Comparison of ENCODE assay signal across 1 cellular context in the genomic region with DNA sequence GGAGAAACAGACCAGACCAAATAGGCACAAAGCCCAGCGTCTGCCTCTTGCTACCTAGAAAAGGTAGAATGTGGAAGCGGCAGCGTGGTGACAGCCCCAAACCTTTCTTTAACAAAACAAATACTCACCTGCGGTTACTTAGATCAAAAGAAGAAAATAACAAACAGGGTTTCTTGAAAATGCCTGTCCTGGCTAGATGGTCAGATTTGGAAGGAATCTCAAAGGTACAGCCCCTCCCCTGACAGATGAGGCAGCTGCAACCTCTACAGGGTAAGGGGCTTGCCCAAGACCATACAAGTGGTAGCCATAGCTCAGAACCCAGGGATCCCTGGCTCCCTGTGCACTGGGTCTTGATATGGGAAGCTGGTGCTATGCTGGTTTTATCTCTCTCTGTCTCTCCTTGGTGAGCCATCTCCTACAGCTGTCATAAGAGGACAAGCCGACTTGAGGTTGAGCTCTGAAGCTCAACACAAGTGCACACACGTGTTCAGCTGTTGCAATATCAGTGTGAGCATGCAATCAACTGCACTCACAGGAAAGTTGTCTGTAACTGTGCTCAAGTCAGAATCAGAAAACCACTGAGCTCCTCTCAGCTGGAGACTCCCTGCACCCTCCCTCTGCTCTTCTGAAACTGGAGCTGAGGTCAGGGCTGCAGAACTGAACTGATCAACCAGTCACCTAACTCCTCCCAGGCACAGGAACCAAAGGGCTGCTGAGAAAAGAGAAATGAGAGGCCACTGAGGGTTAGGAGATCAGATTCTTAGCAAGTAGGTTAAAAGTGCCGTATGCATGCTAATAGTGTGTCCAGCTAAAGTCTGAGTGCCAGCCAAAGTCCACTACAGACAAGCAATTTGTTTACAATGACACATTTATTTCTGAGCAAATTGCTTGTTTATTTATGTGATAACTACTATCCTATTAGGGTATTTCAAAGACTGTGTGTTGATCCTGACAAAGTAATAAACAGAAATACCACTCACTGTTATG.
A peak's percentile ranks its signal among the peaks of the same experiment; 100 is the strongest.
TF ChIP-seq lines count a peak whose summit lies in the region.

No MANE protein-coding gene starts in this region.

TF ChIP-seq in K562, 482 proteins besides CTCF, POLR2A, EP300 and RAD21 (continued from another document and continues in another):
- TF ChIP-seq, protein P1, sequence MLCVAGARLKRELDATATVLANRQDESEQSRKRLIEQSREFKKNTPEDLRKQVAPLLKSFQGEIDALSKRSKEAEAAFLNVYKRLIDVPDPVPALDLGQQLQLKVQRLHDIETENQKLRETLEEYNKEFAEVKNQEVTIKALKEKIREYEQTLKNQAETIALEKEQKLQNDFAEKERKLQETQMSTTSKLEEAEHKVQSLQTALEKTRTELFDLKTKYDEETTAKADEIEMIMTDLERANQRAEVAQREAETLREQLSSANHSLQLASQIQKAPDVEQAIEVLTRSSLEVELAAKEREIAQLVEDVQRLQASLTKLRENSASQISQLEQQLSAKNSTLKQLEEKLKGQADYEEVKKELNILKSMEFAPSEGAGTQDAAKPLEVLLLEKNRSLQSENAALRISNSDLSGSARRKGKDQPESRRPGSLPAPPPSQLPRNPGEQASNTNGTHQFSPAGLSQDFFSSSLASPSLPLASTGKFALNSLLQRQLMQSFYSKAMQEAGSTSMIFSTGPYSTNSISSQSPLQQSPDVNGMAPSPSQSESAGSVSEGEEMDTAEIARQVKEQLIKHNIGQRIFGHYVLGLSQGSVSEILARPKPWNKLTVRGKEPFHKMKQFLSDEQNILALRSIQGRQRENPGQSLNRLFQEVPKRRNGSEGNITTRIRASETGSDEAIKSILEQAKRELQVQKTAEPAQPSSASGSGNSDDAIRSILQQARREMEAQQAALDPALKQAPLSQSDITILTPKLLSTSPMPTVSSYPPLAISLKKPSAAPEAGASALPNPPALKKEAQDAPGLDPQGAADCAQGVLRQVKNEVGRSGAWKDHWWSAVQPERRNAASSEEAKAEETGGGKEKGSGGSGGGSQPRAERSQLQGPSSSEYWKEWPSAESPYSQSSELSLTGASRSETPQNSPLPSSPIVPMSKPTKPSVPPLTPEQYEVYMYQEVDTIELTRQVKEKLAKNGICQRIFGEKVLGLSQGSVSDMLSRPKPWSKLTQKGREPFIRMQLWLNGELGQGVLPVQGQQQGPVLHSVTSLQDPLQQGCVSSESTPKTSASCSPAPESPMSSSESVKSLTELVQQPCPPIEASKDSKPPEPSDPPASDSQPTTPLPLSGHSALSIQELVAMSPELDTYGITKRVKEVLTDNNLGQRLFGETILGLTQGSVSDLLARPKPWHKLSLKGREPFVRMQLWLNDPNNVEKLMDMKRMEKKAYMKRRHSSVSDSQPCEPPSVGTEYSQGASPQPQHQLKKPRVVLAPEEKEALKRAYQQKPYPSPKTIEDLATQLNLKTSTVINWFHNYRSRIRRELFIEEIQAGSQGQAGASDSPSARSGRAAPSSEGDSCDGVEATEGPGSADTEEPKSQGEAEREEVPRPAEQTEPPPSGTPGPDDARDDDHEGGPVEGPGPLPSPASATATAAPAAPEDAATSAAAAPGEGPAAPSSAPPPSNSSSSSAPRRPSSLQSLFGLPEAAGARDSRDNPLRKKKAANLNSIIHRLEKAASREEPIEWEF (CRISPR knock-in tag; IDR thresholded peaks at IDR 0.05), result no peak
- TF ChIP-seq CEBPB (tag; IDR thresholded peaks at IDR 0.05) (peak; percentile 88), ZNF766 (CRISPR knock-in tag; conservative IDR thresholded peaks at IDR 0.05) (peak; percentile 61; the same call in 1 of the 2 replicates), MBD2 (IDR thresholded peaks at IDR 0.05; ENCODE audit: borderline replicate concordance, low read depth) (no peak), HMG20B (CRISPR knock-in tag; IDR thresholded peaks at IDR 0.05) (no peak), SMAD2 (IDR thresholded peaks at IDR 0.05; ENCODE audit: low read depth, low read length) (no peak), MEF2A (IDR thresholded peaks at IDR 0.05; ENCODE audit: control insufficient read depth, low read depth, low read length) (no peak), PCBP1 (IDR thresholded peaks at IDR 0.05; ENCODE audit: low read depth, low read length, poor library complexity, severe bottlenecking) (no peak), ZNF644 (tag; IDR thresholded peaks at IDR 0.05; ENCODE audit: low read depth) (no peak; the same call in 1 of the 2 replicates), TAF9B (IDR thresholded peaks at IDR 0.05; ENCODE audit: partially characterized antibody) (no peak), EWSR1 (IDR thresholded peaks at IDR 0.05; ENCODE audit: borderline replicate concordance, low read depth, partially characterized antibody) (no peak), HDAC6 (IDR thresholded peaks at IDR 0.05; ENCODE audit: low read depth, low read length) (no peak), BMI1 (IDR thresholded peaks at IDR 0.05; ENCODE audit: low read length) (no peak), DMBX1 (CRISPR knock-in tag; IDR thresholded peaks at IDR 0.05; ENCODE audit: borderline replicate concordance) (no peak), U2AF2 (optimal IDR thresholded peaks at IDR 0.05; ENCODE audit: low read depth, low read length) (no peak), NFATC3 (IDR thresholded peaks at IDR 0.05) (no peak), ZNF274 (IDR thresholded peaks at IDR 0.05; ENCODE audit: borderline replicate concordance, low read depth, low read length) (no peak), FUS (optimal IDR thresholded peaks at IDR 0.05; ENCODE audit: low read depth, low read length) (no peak), HLTF (IDR thresholded peaks at IDR 0.05) (no peak)
- TF ChIP-seq, protein P2, sequence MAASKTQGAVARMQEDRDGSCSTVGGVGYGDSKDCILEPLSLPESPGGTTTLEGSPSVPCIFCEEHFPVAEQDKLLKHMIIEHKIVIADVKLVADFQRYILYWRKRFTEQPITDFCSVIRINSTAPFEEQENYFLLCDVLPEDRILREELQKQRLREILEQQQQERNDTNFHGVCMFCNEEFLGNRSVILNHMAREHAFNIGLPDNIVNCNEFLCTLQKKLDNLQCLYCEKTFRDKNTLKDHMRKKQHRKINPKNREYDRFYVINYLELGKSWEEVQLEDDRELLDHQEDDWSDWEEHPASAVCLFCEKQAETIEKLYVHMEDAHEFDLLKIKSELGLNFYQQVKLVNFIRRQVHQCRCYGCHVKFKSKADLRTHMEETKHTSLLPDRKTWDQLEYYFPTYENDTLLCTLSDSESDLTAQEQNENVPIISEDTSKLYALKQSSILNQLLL (CRISPR knock-in tag; IDR thresholded peaks at IDR 0.05; ENCODE audit: borderline replicate concordance), result no peak
- TF ChIP-seq, protein P3, sequence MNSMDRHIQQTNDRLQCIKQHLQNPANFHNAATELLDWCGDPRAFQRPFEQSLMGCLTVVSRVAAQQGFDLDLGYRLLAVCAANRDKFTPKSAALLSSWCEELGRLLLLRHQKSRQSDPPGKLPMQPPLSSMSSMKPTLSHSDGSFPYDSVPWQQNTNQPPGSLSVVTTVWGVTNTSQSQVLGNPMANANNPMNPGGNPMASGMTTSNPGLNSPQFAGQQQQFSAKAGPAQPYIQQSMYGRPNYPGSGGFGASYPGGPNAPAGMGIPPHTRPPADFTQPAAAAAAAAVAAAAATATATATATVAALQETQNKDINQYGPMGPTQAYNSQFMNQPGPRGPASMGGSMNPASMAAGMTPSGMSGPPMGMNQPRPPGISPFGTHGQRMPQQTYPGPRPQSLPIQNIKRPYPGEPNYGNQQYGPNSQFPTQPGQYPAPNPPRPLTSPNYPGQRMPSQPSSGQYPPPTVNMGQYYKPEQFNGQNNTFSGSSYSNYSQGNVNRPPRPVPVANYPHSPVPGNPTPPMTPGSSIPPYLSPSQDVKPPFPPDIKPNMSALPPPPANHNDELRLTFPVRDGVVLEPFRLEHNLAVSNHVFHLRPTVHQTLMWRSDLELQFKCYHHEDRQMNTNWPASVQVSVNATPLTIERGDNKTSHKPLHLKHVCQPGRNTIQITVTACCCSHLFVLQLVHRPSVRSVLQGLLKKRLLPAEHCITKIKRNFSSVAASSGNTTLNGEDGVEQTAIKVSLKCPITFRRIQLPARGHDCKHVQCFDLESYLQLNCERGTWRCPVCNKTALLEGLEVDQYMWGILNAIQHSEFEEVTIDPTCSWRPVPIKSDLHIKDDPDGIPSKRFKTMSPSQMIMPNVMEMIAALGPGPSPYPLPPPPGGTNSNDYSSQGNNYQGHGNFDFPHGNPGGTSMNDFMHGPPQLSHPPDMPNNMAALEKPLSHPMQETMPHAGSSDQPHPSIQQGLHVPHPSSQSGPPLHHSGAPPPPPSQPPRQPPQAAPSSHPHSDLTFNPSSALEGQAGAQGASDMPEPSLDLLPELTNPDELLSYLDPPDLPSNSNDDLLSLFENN (IDR thresholded peaks at IDR 0.05; ENCODE audit: low read depth in 2 of 2, low read length in 2 of 2), result no peak
- TF ChIP-seq, protein P4, sequence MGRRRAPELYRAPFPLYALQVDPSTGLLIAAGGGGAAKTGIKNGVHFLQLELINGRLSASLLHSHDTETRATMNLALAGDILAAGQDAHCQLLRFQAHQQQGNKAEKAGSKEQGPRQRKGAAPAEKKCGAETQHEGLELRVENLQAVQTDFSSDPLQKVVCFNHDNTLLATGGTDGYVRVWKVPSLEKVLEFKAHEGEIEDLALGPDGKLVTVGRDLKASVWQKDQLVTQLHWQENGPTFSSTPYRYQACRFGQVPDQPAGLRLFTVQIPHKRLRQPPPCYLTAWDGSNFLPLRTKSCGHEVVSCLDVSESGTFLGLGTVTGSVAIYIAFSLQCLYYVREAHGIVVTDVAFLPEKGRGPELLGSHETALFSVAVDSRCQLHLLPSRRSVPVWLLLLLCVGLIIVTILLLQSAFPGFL (CRISPR knock-in tag; IDR thresholded peaks at IDR 0.05), result no peak
- TF ChIP-seq, protein P5, sequence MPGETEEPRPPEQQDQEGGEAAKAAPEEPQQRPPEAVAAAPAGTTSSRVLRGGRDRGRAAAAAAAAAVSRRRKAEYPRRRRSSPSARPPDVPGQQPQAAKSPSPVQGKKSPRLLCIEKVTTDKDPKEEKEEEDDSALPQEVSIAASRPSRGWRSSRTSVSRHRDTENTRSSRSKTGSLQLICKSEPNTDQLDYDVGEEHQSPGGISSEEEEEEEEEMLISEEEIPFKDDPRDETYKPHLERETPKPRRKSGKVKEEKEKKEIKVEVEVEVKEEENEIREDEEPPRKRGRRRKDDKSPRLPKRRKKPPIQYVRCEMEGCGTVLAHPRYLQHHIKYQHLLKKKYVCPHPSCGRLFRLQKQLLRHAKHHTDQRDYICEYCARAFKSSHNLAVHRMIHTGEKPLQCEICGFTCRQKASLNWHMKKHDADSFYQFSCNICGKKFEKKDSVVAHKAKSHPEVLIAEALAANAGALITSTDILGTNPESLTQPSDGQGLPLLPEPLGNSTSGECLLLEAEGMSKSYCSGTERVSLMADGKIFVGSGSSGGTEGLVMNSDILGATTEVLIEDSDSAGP (CRISPR knock-in tag; IDR thresholded peaks at IDR 0.05), result no peak
- TF ChIP-seq, protein P6, sequence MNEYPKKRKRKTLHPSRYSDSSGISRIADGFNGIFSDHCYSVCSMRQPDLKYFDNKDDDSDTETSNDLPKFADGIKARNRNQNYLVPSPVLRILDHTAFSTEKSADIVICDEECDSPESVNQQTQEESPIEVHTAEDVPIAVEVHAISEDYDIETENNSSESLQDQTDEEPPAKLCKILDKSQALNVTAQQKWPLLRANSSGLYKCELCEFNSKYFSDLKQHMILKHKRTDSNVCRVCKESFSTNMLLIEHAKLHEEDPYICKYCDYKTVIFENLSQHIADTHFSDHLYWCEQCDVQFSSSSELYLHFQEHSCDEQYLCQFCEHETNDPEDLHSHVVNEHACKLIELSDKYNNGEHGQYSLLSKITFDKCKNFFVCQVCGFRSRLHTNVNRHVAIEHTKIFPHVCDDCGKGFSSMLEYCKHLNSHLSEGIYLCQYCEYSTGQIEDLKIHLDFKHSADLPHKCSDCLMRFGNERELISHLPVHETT (CRISPR knock-in tag; conservative IDR thresholded peaks at IDR 0.05 in 1 of 2, IDR thresholded peaks at IDR 0.05 in 1 of 2), result no peak
- TF ChIP-seq, protein P7, sequence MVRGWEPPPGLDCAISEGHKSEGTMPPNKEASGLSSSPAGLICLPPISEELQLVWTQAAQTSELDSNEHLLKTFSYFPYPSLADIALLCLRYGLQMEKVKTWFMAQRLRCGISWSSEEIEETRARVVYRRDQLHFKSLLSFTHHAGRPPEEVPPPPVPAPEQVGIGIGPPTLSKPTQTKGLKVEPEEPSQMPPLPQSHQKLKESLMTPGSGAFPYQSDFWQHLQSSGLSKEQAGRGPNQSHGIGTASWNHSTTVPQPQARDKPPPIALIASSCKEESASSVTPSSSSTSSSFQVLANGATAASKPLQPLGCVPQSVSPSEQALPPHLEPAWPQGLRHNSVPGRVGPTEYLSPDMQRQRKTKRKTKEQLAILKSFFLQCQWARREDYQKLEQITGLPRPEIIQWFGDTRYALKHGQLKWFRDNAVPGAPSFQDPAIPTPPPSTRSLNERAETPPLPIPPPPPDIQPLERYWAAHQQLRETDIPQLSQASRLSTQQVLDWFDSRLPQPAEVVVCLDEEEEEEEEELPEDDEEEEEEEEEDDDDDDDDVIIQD (CRISPR knock-in tag; IDR thresholded peaks at IDR 0.05), result no peak
- TF ChIP-seq, protein P8, sequence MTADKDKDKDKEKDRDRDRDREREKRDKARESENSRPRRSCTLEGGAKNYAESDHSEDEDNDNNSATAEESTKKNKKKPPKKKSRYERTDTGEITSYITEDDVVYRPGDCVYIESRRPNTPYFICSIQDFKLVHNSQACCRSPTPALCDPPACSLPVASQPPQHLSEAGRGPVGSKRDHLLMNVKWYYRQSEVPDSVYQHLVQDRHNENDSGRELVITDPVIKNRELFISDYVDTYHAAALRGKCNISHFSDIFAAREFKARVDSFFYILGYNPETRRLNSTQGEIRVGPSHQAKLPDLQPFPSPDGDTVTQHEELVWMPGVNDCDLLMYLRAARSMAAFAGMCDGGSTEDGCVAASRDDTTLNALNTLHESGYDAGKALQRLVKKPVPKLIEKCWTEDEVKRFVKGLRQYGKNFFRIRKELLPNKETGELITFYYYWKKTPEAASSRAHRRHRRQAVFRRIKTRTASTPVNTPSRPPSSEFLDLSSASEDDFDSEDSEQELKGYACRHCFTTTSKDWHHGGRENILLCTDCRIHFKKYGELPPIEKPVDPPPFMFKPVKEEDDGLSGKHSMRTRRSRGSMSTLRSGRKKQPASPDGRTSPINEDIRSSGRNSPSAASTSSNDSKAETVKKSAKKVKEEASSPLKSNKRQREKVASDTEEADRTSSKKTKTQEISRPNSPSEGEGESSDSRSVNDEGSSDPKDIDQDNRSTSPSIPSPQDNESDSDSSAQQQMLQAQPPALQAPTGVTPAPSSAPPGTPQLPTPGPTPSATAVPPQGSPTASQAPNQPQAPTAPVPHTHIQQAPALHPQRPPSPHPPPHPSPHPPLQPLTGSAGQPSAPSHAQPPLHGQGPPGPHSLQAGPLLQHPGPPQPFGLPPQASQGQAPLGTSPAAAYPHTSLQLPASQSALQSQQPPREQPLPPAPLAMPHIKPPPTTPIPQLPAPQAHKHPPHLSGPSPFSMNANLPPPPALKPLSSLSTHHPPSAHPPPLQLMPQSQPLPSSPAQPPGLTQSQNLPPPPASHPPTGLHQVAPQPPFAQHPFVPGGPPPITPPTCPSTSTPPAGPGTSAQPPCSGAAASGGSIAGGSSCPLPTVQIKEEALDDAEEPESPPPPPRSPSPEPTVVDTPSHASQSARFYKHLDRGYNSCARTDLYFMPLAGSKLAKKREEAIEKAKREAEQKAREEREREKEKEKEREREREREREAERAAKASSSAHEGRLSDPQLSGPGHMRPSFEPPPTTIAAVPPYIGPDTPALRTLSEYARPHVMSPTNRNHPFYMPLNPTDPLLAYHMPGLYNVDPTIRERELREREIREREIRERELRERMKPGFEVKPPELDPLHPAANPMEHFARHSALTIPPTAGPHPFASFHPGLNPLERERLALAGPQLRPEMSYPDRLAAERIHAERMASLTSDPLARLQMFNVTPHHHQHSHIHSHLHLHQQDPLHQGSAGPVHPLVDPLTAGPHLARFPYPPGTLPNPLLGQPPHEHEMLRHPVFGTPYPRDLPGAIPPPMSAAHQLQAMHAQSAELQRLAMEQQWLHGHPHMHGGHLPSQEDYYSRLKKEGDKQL (CRISPR knock-in tag; IDR thresholded peaks at IDR 0.05; ENCODE audit: borderline replicate concordance), result no peak
